ENCODE assay signal across 8 cellular contexts in genomic region chr11:111871693-111872161, GRCh38. TPM values are rescaled to one million over a fixed set of nuclear protein-coding genes. Genes with fewer than 3 reads are reported as not detected.
DNase-seq lines count a peak whose midpoint lies in the region; ATAC-seq, FAIRE-seq and TF ChIP-seq lines count a peak whose summit lies in the region.

No MANE protein-coding gene starts in this region.

- H3K4me3 ChIP-seq in BE2C (ENCODE audit: low read depth, low read length) (peak overlapping the region; percentile 82), HUES64 (ENCODE audit: low read length) (peak overlapping the region; percentile 77), GM12878 (peak overlapping the region; percentile 79), right lobe of liver (peak overlapping the region; percentile 83 to 98 (median 89)), transverse colon (peak overlapping the region; percentile 85 to 96 (median 94))

- RAD21 ChIA-PET in GM12878 (lab: Charles Lee; ENCODE audit: unreplicated experiment) = interaction anchor here (0.6 to 2.5 kb wide), 17 partner anchors 8 to 765 kb away, joined by 3 to 13 read pairs (median 3); partner anchors contain the start of gene CFAP68

- H2AFZ ChIP-seq in GM12878 (ENCODE audit: control insufficient read depth, low read depth, low read length) = peak overlapping the region; percentile 93

- POLR2A ChIA-PET in GM12878 (lab: Charles Lee) = interaction anchor here (0.6 to 1.4 kb wide), 12 partner anchors 9 to 1554 kb away, joined by 3 to 12 read pairs (median 3); no protein-coding TSS in a partner anchor

- SMC1A ChIA-PET in GM12878 (lab: Charles Lee; ENCODE audit: uncharacterized antibody, unreplicated experiment) = interaction anchor here (0.6 to 3.2 kb wide), 11 partner anchors 8 to 644 kb away, joined by 3 to 14 read pairs (median 4); no protein-coding TSS in a partner anchor

- DNase-seq in BE2C (no peak), GM12878 (ENCODE audit: low read depth, low spot score) (no peak), right lobe of liver (no peak), transverse colon (no peak), GM19238 (ENCODE audit: insufficient read length, low spot score) (no peak), ecto neural progenitor cell (ENCODE audit: low spot score) (no peak), GM13976 (ENCODE audit: low spot score) (no peak)

- H3K27me3 ChIP-seq in BE2C (no peaks in the 10 kb centered on the region), HUES64 (ENCODE audit: insufficient read depth, low read length) (no peaks in the 10 kb centered on the region), GM12878 (replicated peaks in 1 of 2; ENCODE audit: control insufficient read depth in 2 of 2, insufficient read depth in 2 of 2, low read length in 1 of 2) (no peaks in the 10 kb centered on the region), right lobe of liver (no peaks in the 10 kb centered on the region), transverse colon (no peaks in the 10 kb centered on the region)

- H3K27ac ChIP-seq in HUES64 (ENCODE audit: low read depth, low read length) = peak overlapping the region; percentile 71; the same call in 1 of the 2 replicates
- peak overlapping the region; percentile 72 for H3K27ac ChIP-seq in GM12878 (ENCODE audit: control insufficient read depth, insufficient read depth)
- peak overlapping the region; percentile 89 to 91 (median 90) for H3K27ac ChIP-seq in right lobe of liver
- peak overlapping the region; percentile 89 to 96 (median 94) for H3K27ac ChIP-seq in transverse colon

- intact Hi-C loops in GM12878 (cut with micrococcal nuclease; ENCODE audit: unreplicated experiment) = loop anchor here (10.0 kb wide), 1 partner anchor 353 kb away; the partner anchor contains the start of gene PTS
- intact Hi-C loops in right lobe of liver (cut with DNase I) = no loop called here
- intact Hi-C loops in transverse colon (cut with DNase I; ENCODE audit: low total_unique reads) = no loop called here

- WGBS in HUES64 = 69% methylated on average over 5 of the region's 5 CpGs
- 74% methylated on average over 5 of the region's 5 CpGs for WGBS in GM12878 (ENCODE audit: insufficient coverage, insufficient replicate concordance, low lambda C conversion rate, missing lambda C conversion rate)
- 53% methylated on average over 5 of the region's 5 CpGs for WGBS in right lobe of liver (ENCODE audit: insufficient coverage, low coverage, low lambda C conversion rate, missing lambda C conversion rate)
- 51 to 52% methylated on average over 5 of the region's 5 CpGs for WGBS in transverse colon (ENCODE audit: low coverage in 1 of 2), 2 donors

- TF ChIP-seq POLR2A in GM12878 (IDR thresholded peaks at IDR 0.05; ENCODE audit: low read depth, low read length) = no peak
- no peak for TF ChIP-seq POLR2A in right lobe of liver (IDR thresholded peaks at IDR 0.05)
- TF ChIP-seq POLR2A in transverse colon (IDR thresholded peaks at IDR 0.05) = no peak

- FAIRE-seq in GM12878 (lab: Jason Lieb, UNC) = no peak

- H3K4me2 ChIP-seq in GM12878 (ENCODE audit: control insufficient read depth, insufficient read depth) = peak overlapping the region; percentile 91

- peaks cover 6% of the 10 kb centered on the region; the same call in 1 of the 2 replicates for H3K4me1 ChIP-seq in BE2C
- peaks cover 5% of the 10 kb centered on the region; the same call in 1 of the 2 replicates for H3K4me1 ChIP-seq in HUES64 (ENCODE audit: insufficient read depth, low read length)
- peaks cover 4% of the 10 kb centered on the region; the same call in 1 of the 2 replicates for H3K4me1 ChIP-seq in GM12878 (ENCODE audit: control insufficient read depth, insufficient read depth, low read length)
- peaks cover 0 to 16% (median 4%) of the 10 kb centered on the region in 4 donors for H3K4me1 ChIP-seq in right lobe of liver
- peaks cover 0 to 14% (median 11%) of the 10 kb centered on the region in 4 donors for H3K4me1 ChIP-seq in transverse colon

- no peak for TF ChIP-seq RAD21 in GM12878 (IDR thresholded peaks at IDR 0.05; ENCODE audit: insufficient read depth, low read depth, low read length)

- no peak for ATAC-seq in GM12878
- peak in 2 of 4 donors; percentile 13 to 20 for ATAC-seq in right lobe of liver

- TF ChIP-seq EP300 in GM12878 (IDR thresholded peaks at IDR 0.05; ENCODE audit: borderline replicate concordance in 1 of 2, control insufficient read depth in 1 of 2, low read depth in 2 of 2, low read length in 2 of 2) (no peak), transverse colon (IDR thresholded peaks at IDR 0.05; ENCODE audit: low read depth) (no peak)

- CTCF ChIA-PET in GM12878 (lab: Yijun Ruan, JAX) = interaction anchor here (0.6 to 3.2 kb wide), 16 partner anchors 10 to 409 kb away, joined by 3 to 21 read pairs (median 4); partner anchors contain the start of genes CFAP68 and SIK2

- H3K9ac ChIP-seq in HUES64 (ENCODE audit: low read depth, low read length) (peak overlapping the region; percentile 78), GM12878 (ENCODE audit: control insufficient read depth, insufficient read depth, low read length) (peak overlapping the region; percentile 64)

- in situ Hi-C loops in GM12878 (cut with MboI) (no loop called here), transverse colon (cut with MboI; ENCODE audit: low pct_ligation_motif_present in 1 of 4, low pct_unique_long_range_greater_than_20kb in 1 of 4, low sequenced_read_pairs in 3 of 4) (loop anchor here in 2 of 4 donors (10.0 kb wide), 3 partner anchors 53 to 213 kb away; partner anchors contain the start of genes SDHD (in 1 of the 2) and TIMM8B (in 1 of the 2)), GM13976 (cut with MboI; ENCODE audit: low sequenced_read_pairs, unreplicated experiment) (no loop called here)

- no peak for TF ChIP-seq CTCF in BE2C (IDR thresholded peaks at IDR 0.05; ENCODE audit: low read depth, low read length)
- TF ChIP-seq CTCF in GM12878 (IDR thresholded peaks at IDR 0.05 in 2 of 3, conservative IDR thresholded peaks at IDR 0.05 in 1 of 3; ENCODE audit: control insufficient read depth in 2 of 3, extremely low read depth in 1 of 3, insufficient read depth in 1 of 3, low read depth in 3 of 3, low read length in 3 of 3) = no peak
- no peak for TF ChIP-seq CTCF in right lobe of liver (IDR thresholded peaks at IDR 0.05)
- TF ChIP-seq CTCF in transverse colon (IDR thresholded peaks at IDR 0.05) = no peak
- TF ChIP-seq CTCF in GM13976 (IDR thresholded peaks at IDR 0.05; ENCODE audit: borderline replicate concordance, control extremely low read depth, extremely low read depth, insufficient read depth, missing control alignments) = no peak

- no peaks in the 10 kb centered on the region for H4K20me1 ChIP-seq in GM12878 (ENCODE audit: control insufficient read depth, insufficient read depth)

- H3K79me2 ChIP-seq in GM12878 (ENCODE audit: control insufficient read depth, insufficient read depth, low read length) = peaks cover 10% of the 10 kb centered on the region

- no TSS peak for BruUV-seq in GM12878 (replicated peaks; lab: Mats Ljungman, UMichigan)

- H3K36me3 ChIP-seq in BE2C = peaks cover 10% of the 10 kb centered on the region
- H3K36me3 ChIP-seq in HUES64 (ENCODE audit: insufficient read depth, low read length) = peaks cover 11% of the 10 kb centered on the region
- H3K36me3 ChIP-seq in GM12878 (ENCODE audit: control insufficient read depth in 2 of 2, insufficient read depth in 2 of 2, low read length in 1 of 2) = peaks cover 0 to 4% of the 10 kb centered on the region in 2 experiments; a peak in 1 of 4 replicates
- H3K36me3 ChIP-seq in right lobe of liver = peaks cover 0 to 21% (median 2%) of the 10 kb centered on the region in 4 donors
- peaks cover 0 to 13% (median 4%) of the 10 kb centered on the region in 4 donors for H3K36me3 ChIP-seq in transverse colon

- no peaks in the 10 kb centered on the region for H3K9me3 ChIP-seq in BE2C
- no peaks in the 10 kb centered on the region for H3K9me3 ChIP-seq in HUES64 (ENCODE audit: insufficient read depth, low read depth, low read length)
- no peaks in the 10 kb centered on the region for H3K9me3 ChIP-seq in GM12878 (replicated peaks; ENCODE audit: control insufficient read depth, insufficient read depth, low read length)
- H3K9me3 ChIP-seq in right lobe of liver = no peaks in the 10 kb centered on the region
- H3K9me3 ChIP-seq in transverse colon = no peaks in the 10 kb centered on the region

RNA-seq across cellular contexts. Expression of gene ALG9, which starts 0.3 kb away (rescaled TPM):
- polyA plus RNA-seq in BE2C (2012; ENCODE audit: insufficient read depth, insufficient read length, low read depth) = 29.1 TPM
- polyA plus RNA-seq in HUES64 (2013, experiment 1 of 2) = 20.7 TPM
- polyA plus RNA-seq in HUES64 (2013, experiment 2 of 2) = 23.4 TPM
- total RNA-seq in GM12878 (2013; cell fraction: nucleolus; rRNA removed) = 77.6 and 84.0 TPM in 2 replicates
- total RNA-seq in GM12878 (2014; rRNA removed) (26.8 and 31.0 TPM in 2 replicates), GM12878 (2014; rRNA removed; fragmentation: Illumina TruSeq; extraction: Trizol) (25.4 and 27.4 TPM in 2 replicates), GM12878 (2021) (22.5 and 22.7 TPM in 2 replicates), right lobe of liver (10 to 100 TPM; 15.0 to 20.8 (median 18.2) TPM), transverse colon (10 to 100 TPM; 18.4 to 51.1 (median 35.0) TPM)
- polyA plus RNA-seq in GM12878 (2011; ENCODE audit: low read depth) = 22.7 TPM
- polyA plus RNA-seq in GM12878 (2011; rRNA removed) (41.6 and 44.5 TPM in 2 replicates), GM12878 (2014; fragmentation: Illumina TruSeq; extraction: Trizol) (33.4 and 40.3 TPM in 2 replicates), GM12878 (2014; fragmentation: Nextera tagmentation; extraction: Ambion mirVana) (10 to 100 TPM; 10.8 to 22.1 TPM), GM12878 (2014; rRNA removed) (20.3 and 23.5 TPM in 2 replicates), GM12878 (2016; fragmentation: Nextera tagmentation; extraction: Ambion mirVana) (10 to 100 TPM; 25.4 to 25.6 TPM)
- 34.1 and 41.8 TPM in 2 replicates for polyA plus RNA-seq in GM12878 (2011; cell fraction: cytosol; rRNA removed)
- polyA plus RNA-seq in GM12878 (2011; cell fraction: nucleus; rRNA removed) = 53.3 and 73.5 TPM in 2 replicates
- 27.5 and 27.8 TPM in 2 replicates for polyA plus RNA-seq in GM12878 (2012)
- polyA minus RNA-seq in GM12878 (2011; rRNA and poly(A)+ RNA removed) = 52.8 and 58.2 TPM in 2 replicates
- 14.6 and 20.1 TPM in 2 replicates for polyA minus RNA-seq in GM12878 (2011; cell fraction: cytosol; rRNA and poly(A)+ RNA removed)
- 37.0 and 51.2 TPM in 2 replicates for polyA minus RNA-seq in GM12878 (2011; cell fraction: nucleus; rRNA and poly(A)+ RNA removed)

RNA-seq across cellular contexts. Expression of gene FDXACB1, which starts 7.2 kb away (rescaled TPM):
- polyA plus RNA-seq in BE2C (2012; ENCODE audit: insufficient read depth, insufficient read length, low read depth) = 5.7 TPM
- 3.0 TPM for polyA plus RNA-seq in HUES64 (2013, experiment 1 of 2)
- polyA plus RNA-seq in HUES64 (2013, experiment 2 of 2) = 3.3 TPM
- 6.6 and 6.9 TPM in 2 replicates for total RNA-seq in GM12878 (2013; cell fraction: nucleolus; rRNA removed)
- total RNA-seq in GM12878 (2014; rRNA removed) = 9.1 and 9.3 TPM in 2 replicates
- 9.7 and 10.6 TPM in 2 replicates for total RNA-seq in GM12878 (2014; rRNA removed; fragmentation: Illumina TruSeq; extraction: Trizol)
- 6.8 and 7.4 TPM in 2 replicates for total RNA-seq in GM12878 (2021)
- 3.3 TPM for polyA plus RNA-seq in GM12878 (2011; ENCODE audit: low read depth)
- 10.3 and 11.7 TPM in 2 replicates for polyA plus RNA-seq in GM12878 (2011; rRNA removed)
- 6.2 and 6.6 TPM in 2 replicates for polyA plus RNA-seq in GM12878 (2011; cell fraction: cytosol; rRNA removed)
- 7.6 and 7.8 TPM in 2 replicates for polyA plus RNA-seq in GM12878 (2011; cell fraction: nucleus; rRNA removed)
- 4.2 and 4.3 TPM in 2 replicates for polyA plus RNA-seq in GM12878 (2012)
- polyA plus RNA-seq in GM12878 (2014; fragmentation: Illumina TruSeq; extraction: Trizol) = 8.0 and 8.7 TPM in 2 replicates
- 10 to 100 TPM in 1 of 2 experiments, 1 to 10 TPM in 1; 8.6 to 13.3 TPM for polyA plus RNA-seq in GM12878 (2014; fragmentation: Nextera tagmentation; extraction: Ambion mirVana)
- polyA plus RNA-seq in GM12878 (2014; rRNA removed) = 7.3 and 7.5 TPM in 2 replicates
- polyA plus RNA-seq in GM12878 (2016; fragmentation: Nextera tagmentation; extraction: Ambion mirVana) = 10 to 100 TPM; 10.8 to 11.5 TPM
- polyA minus RNA-seq in GM12878 (2011; rRNA and poly(A)+ RNA removed) = 9.9 and 11.0 TPM in 2 replicates
- 3.9 and 4.0 TPM in 2 replicates for polyA minus RNA-seq in GM12878 (2011; cell fraction: cytosol; rRNA and poly(A)+ RNA removed)
- 4.1 and 6.9 TPM in 2 replicates for polyA minus RNA-seq in GM12878 (2011; cell fraction: nucleus; rRNA and poly(A)+ RNA removed)
- 1 to 10 TPM in 4 of 6 experiments, under 1 TPM in 2; 0.90 to 1.3 (median 1.1) TPM for total RNA-seq in right lobe of liver
- 1 to 10 TPM in 3 of 4 donors, not detected in 1; 1.4 to 3.4 (median 1.5) TPM for total RNA-seq in transverse colon

RNA-seq across cellular contexts. Expression of gene CFAP68, which starts 7.6 kb away (rescaled TPM):
- polyA plus RNA-seq in BE2C (2012; ENCODE audit: insufficient read depth, insufficient read length, low read depth) = 24.8 TPM
- polyA plus RNA-seq in HUES64 (2013, experiment 1 of 2) = 33.5 TPM
- polyA plus RNA-seq in HUES64 (2013, experiment 2 of 2) = 42.2 TPM
- total RNA-seq in GM12878 (2013; cell fraction: nucleolus; rRNA removed) = 11.4 and 14.3 TPM in 2 replicates
- total RNA-seq in GM12878 (2014; rRNA removed) (36.0 and 39.7 TPM in 2 replicates), GM12878 (2014; rRNA removed; fragmentation: Illumina TruSeq; extraction: Trizol) (54.2 and 62.3 TPM in 2 replicates), GM12878 (2021) (32.5 and 35.7 TPM in 2 replicates), right lobe of liver (10 to 100 TPM; 10.6 to 22.9 (median 15.7) TPM), transverse colon (10 to 100 TPM in 2 of 4 donors, under 1 TPM in 1, not detected in 1; 0.20 to 19.8 (median 18.8) TPM)
- polyA plus RNA-seq in GM12878 (2011; ENCODE audit: low read depth) = 17.5 TPM
- polyA plus RNA-seq in GM12878 (2011; rRNA removed) (78.1 and 97.3 TPM in 2 replicates), GM12878 (2014; fragmentation: Illumina TruSeq; extraction: Trizol) (84.4 and 108 TPM in 2 replicates), GM12878 (2014; fragmentation: Nextera tagmentation; extraction: Ambion mirVana) (10 to 100 TPM; 72.7 to 83.7 TPM), GM12878 (2014; rRNA removed) (53.2 and 65.9 TPM in 2 replicates), GM12878 (2016; fragmentation: Nextera tagmentation; extraction: Ambion mirVana) (10 to 100 TPM; 60.7 to 61.8 TPM)
- polyA plus RNA-seq in GM12878 (2011; cell fraction: cytosol; rRNA removed) = 56.2 and 59.8 TPM in 2 replicates
- 24.0 and 25.1 TPM in 2 replicates for polyA plus RNA-seq in GM12878 (2011; cell fraction: nucleus; rRNA removed)
- polyA plus RNA-seq in GM12878 (2012) = 60.7 and 66.4 TPM in 2 replicates
- polyA minus RNA-seq in GM12878 (2011; rRNA and poly(A)+ RNA removed) = 31.2 and 54.1 TPM in 2 replicates
- 5.2 and 6.7 TPM in 2 replicates for polyA minus RNA-seq in GM12878 (2011; cell fraction: cytosol; rRNA and poly(A)+ RNA removed)
- 5.5 and 6.0 TPM in 2 replicates for polyA minus RNA-seq in GM12878 (2011; cell fraction: nucleus; rRNA and poly(A)+ RNA removed)

RNA-seq across cellular contexts. Expression of gene CRYAB, which starts 39.8 kb away (rescaled TPM):
- not detected for polyA plus RNA-seq in BE2C (2012; ENCODE audit: insufficient read depth, insufficient read length, low read depth)
- 1.5 TPM for polyA plus RNA-seq in HUES64 (2013, experiment 1 of 2)
- polyA plus RNA-seq in HUES64 (2013, experiment 2 of 2) = 5.8 TPM
- not detected in 2 replicates for total RNA-seq in GM12878 (2013; cell fraction: nucleolus; rRNA removed)
- total RNA-seq in GM12878 (2014; rRNA removed) = not detected in 2 replicates
- not detected in 2 replicates for total RNA-seq in GM12878 (2014; rRNA removed; fragmentation: Illumina TruSeq; extraction: Trizol)
- not detected in 2 replicates for total RNA-seq in GM12878 (2021)
- polyA plus RNA-seq in GM12878 (2011; ENCODE audit: low read depth) = not detected
- not detected in 2 replicates for polyA plus RNA-seq in GM12878 (2011; rRNA removed)
- polyA plus RNA-seq in GM12878 (2011; cell fraction: cytosol; rRNA removed) = not detected in 2 replicates
- not detected in 2 replicates for polyA plus RNA-seq in GM12878 (2011; cell fraction: nucleus; rRNA removed)
- 0.27 TPM in 1 of 2 replicates, not detected in the other for polyA plus RNA-seq in GM12878 (2012)
- polyA plus RNA-seq in GM12878 (2014; fragmentation: Illumina TruSeq; extraction: Trizol) = not detected in 2 replicates
- not detected for polyA plus RNA-seq in GM12878 (2014; fragmentation: Nextera tagmentation; extraction: Ambion mirVana)
- polyA plus RNA-seq in GM12878 (2014; rRNA removed) = not detected in 2 replicates
- 1 to 10 TPM in 1 of 2 experiments, under 1 TPM in 1; 0.72 to 1.0 TPM for polyA plus RNA-seq in GM12878 (2016; fragmentation: Nextera tagmentation; extraction: Ambion mirVana)
- polyA minus RNA-seq in GM12878 (2011; rRNA and poly(A)+ RNA removed) = not detected in 2 replicates
- not detected in 2 replicates for polyA minus RNA-seq in GM12878 (2011; cell fraction: cytosol; rRNA and poly(A)+ RNA removed)
- polyA minus RNA-seq in GM12878 (2011; cell fraction: nucleus; rRNA and poly(A)+ RNA removed) = not detected in 2 replicates
- total RNA-seq in right lobe of liver = 10 to 100 TPM in 2 of 6 experiments, 1 to 10 TPM in 4; 3.6 to 10.5 (median 6.7) TPM
- total RNA-seq in transverse colon = 100 to 1,000 TPM in 1 of 4 donors, 10 to 100 TPM in 3; 38.0 to 112 (median 68.2) TPM

RNA-seq across cellular contexts. Expression of gene HSPB2, which starts 40.8 kb away (rescaled TPM):
- not detected for polyA plus RNA-seq in BE2C (2012; ENCODE audit: insufficient read depth, insufficient read length, low read depth)
- 0.35 TPM for polyA plus RNA-seq in HUES64 (2013, experiment 1 of 2)
- polyA plus RNA-seq in HUES64 (2013, experiment 2 of 2) = not detected
- not detected in 2 replicates for total RNA-seq in GM12878 (2013; cell fraction: nucleolus; rRNA removed)
- total RNA-seq in GM12878 (2014; rRNA removed) = not detected in 2 replicates
- not detected in 2 replicates for total RNA-seq in GM12878 (2014; rRNA removed; fragmentation: Illumina TruSeq; extraction: Trizol)
- total RNA-seq in GM12878 (2021) = not detected in 2 replicates
- polyA plus RNA-seq in GM12878 (2011; ENCODE audit: low read depth) = not detected
- polyA plus RNA-seq in GM12878 (2011; rRNA removed) = 0.10 TPM in 1 of 2 replicates, not detected in the other
- not detected in 2 replicates for polyA plus RNA-seq in GM12878 (2011; cell fraction: cytosol; rRNA removed)
- polyA plus RNA-seq in GM12878 (2011; cell fraction: nucleus; rRNA removed) = 0.10 and 0.12 TPM in 2 replicates
- not detected in 2 replicates for polyA plus RNA-seq in GM12878 (2012)
- not detected in 2 replicates for polyA plus RNA-seq in GM12878 (2014; fragmentation: Illumina TruSeq; extraction: Trizol)
- not detected for polyA plus RNA-seq in GM12878 (2014; fragmentation: Nextera tagmentation; extraction: Ambion mirVana)
- not detected in 2 replicates for polyA plus RNA-seq in GM12878 (2014; rRNA removed)
- polyA plus RNA-seq in GM12878 (2016; fragmentation: Nextera tagmentation; extraction: Ambion mirVana) = not detected
- not detected in 2 replicates for polyA minus RNA-seq in GM12878 (2011; rRNA and poly(A)+ RNA removed)
- not detected in 2 replicates for polyA minus RNA-seq in GM12878 (2011; cell fraction: cytosol; rRNA and poly(A)+ RNA removed)
- polyA minus RNA-seq in GM12878 (2011; cell fraction: nucleus; rRNA and poly(A)+ RNA removed) = not detected in 2 replicates
- total RNA-seq in right lobe of liver = under 1 TPM in 2 of 6 experiments, not detected in 4; 0.20 to 0.49 TPM
- total RNA-seq in transverse colon = 1 to 10 TPM in 1 of 4 donors, not detected in 3; 1.3 TPM
